24 cellular contexts compared by ENCODE assay signal in the genomic region with DNA sequence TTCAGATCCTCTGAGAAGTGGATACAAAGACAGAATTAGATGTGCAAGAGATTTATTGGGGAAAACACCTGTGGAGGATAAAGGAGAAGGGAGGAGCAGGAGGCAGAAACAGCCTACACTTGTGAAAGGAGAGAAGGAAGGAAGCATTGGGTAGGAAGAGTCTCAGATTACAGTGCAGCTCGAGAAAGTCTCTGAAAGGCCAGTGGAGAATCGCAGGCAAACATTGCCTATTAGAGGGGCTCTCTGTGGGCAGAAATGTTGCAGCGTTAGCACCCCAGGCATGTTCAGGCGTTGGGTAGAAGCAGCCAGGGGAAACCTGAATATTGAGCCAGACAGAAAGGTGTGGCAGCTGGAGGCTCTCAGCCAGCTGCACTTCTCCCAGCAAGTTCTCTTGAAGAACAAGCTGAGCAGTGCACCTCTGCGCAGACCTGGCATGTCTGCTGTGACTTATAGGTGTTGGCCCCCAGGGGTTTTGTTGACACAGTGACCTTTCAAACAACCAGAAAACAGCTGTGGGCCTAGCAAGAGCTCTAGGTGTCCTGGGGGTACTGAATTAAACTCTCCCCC. TPM values are rescaled to one million over a fixed set of nuclear protein-coding genes. Genes with fewer than 3 reads are reported as not detected.
DNase-seq lines count a peak whose midpoint lies in the region; ATAC-seq and TF ChIP-seq lines count a peak whose summit lies in the region.
"Had no signal": no experiment of that assay in that cellular context is flagged by ENCODE, and none has a peak within 500 bp of the region (broad histone marks: within the 10 kb centered on the region; RNA-seq: fewer than 3 reads in every experiment).

No MANE protein-coding gene starts in this region.

- peaks cover 7% of the 10 kb centered on the region for H3K27me3 Mint-ChIP-seq in type B pancreatic cell

- H3K4me2 ChIP-seq in PC-9: peak overlapping the region; percentile 69

- peak overlapping the region; percentile 12 for H3K27ac Mint-ChIP-seq in type B pancreatic cell
- H3K27ac Mint-ChIP-seq: activated CD4-positive, alpha-beta memory T cell treated with anti-CD3 and anti-CD28 coated beads for 36 hours; B cell; T-helper 1 cell treated with Interleukin-12 subunit alpha and Interleukin-12 subunit beta and Interleukin-4 antibody, amounts not matched to agents 30 μg/mL and 1 μg/mL, for 36 hours had no signal

- H3K27ac ChIP-seq in PC-9 (peak overlapping the region; percentile 18; the same call in 1 of the 2 replicates), gastrocnemius medialis (no peak overlapping the region)
- H3K27ac ChIP-seq: esophagus muscularis mucosa, GM23248, ovary, SJCRH30, tibial artery had no signal

- H3K4me1 ChIP-seq in PC-9 (replicated peaks; ENCODE audit: insufficient read depth) (peaks cover 20% of the 10 kb centered on the region), gastrocnemius medialis (no peaks in the 10 kb centered on the region)
- H3K4me1 ChIP-seq: tibial artery had no signal

- H3K4me3 ChIP-seq in PC-9: no peak overlapping the region
- no peak overlapping the region for H3K4me3 ChIP-seq in gastrocnemius medialis
- H3K4me3 ChIP-seq in foreskin fibroblast (ENCODE audit: low read depth in 1 of 2, low read length in 2 of 2): no peak overlapping the region
- H3K4me3 ChIP-seq: esophagus muscularis mucosa, GM23248, lung, ovary, SJCRH30, tibial artery had no signal

- in situ Hi-C loops in gastrocnemius medialis (cut with MboI; ENCODE audit: low sequenced_read_pairs in 4 of 4): no loop called here

- H3K36me3 ChIP-seq in PC-9 (ENCODE audit: low read depth) (no peaks in the 10 kb centered on the region), gastrocnemius medialis (no peaks in the 10 kb centered on the region)
- H3K36me3 ChIP-seq: esophagus muscularis mucosa, ovary, SJCRH30, tibial artery had no signal

- no peaks in the 10 kb centered on the region for H3K36me3 Mint-ChIP-seq in type B pancreatic cell
- H3K36me3 Mint-ChIP-seq: activated CD4-positive, alpha-beta memory T cell treated with anti-CD3 and anti-CD28 coated beads for 36 hours had no signal

- TF ChIP-seq POLR2A in gastrocnemius medialis (IDR thresholded peaks at IDR 0.05): no peak

- peak overlapping the region; percentile 40 for H3K4me3 Mint-ChIP-seq in type B pancreatic cell
- H3K4me3 Mint-ChIP-seq: activated CD4-positive, alpha-beta memory T cell treated with anti-CD3 and anti-CD28 coated beads for 36 hours; B cell; T-helper 1 cell treated with Interleukin-12 subunit alpha and Interleukin-12 subunit beta and Interleukin-4 antibody, amounts not matched to agents 30 μg/mL and 1 μg/mL, for 36 hours had no signal

- no peaks in the 10 kb centered on the region for H4K20me1 ChIP-seq in PC-9 (ENCODE audit: insufficient read depth)

- no peak overlapping the region for H2AFZ ChIP-seq in PC-9
- H2AFZ ChIP-seq: GM23248 had no signal

- H3K9me2 ChIP-seq in PC-9 (ENCODE audit: insufficient read depth): no peaks in the 10 kb centered on the region

- ATAC-seq in gastrocnemius medialis: no peak
- ATAC-seq: sciatic nerve had no signal

- H3K27me3 ChIP-seq in PC-9 (ENCODE audit: insufficient read depth, low read depth): no peaks in the 10 kb centered on the region
- no peaks in the 10 kb centered on the region for H3K27me3 ChIP-seq in gastrocnemius medialis
- H3K27me3 ChIP-seq: esophagus muscularis mucosa, ovary, SJCRH30, tibial artery had no signal

- CTCF ChIA-PET in PC-9 (lab: Charles Lee): interaction anchor here (0.9 kb wide), 1 partner anchor 42 kb away, joined by 11 read pairs; no protein-coding TSS in a partner anchor

- 0 out of 2 replicates have a peak, but pooled peaks cover 5% of the 10 kb centered on the region for H3K79me2 ChIP-seq in PC-9 (ENCODE audit: low read depth)

- POLR2A ChIA-PET in PC-9 (lab: Charles Lee; ENCODE audit: unreplicated experiment): interaction anchor here (0.6 to 0.7 kb wide), 2 partner anchors 35 to 710 kb away, joined by 6 to 14 read pairs; no protein-coding TSS in a partner anchor

- H3F3A ChIP-seq in PC-9 (ENCODE audit: insufficient read depth, low read depth): peaks cover 19% of the 10 kb centered on the region; the same call in 1 of the 2 replicates

- TF ChIP-seq CTCF in PC-9 (conservative IDR thresholded peaks at IDR 0.05) (no peak), type B pancreatic cell (conservative IDR thresholded peaks at IDR 0.05) (no peak), gastrocnemius medialis (IDR thresholded peaks at IDR 0.05 in 4 of 5, conservative IDR thresholded peaks at IDR 0.05 in 1 of 5) (no peak), foreskin fibroblast (IDR thresholded peaks at IDR 0.05; ENCODE audit: low read depth, low read length) (no peak)

- DNase-seq in NCI-H1105 treated with DMSO at 0.1 percent for 48 hours (lab: John Stamatoyannopoulos, UW) (peak; percentile 29), NCI-H1105 (lab: John Stamatoyannopoulos, UW) (no peak), PC-9 (peak; percentile 60 to 62), left kidney (ENCODE audit: low read depth, low spot score) (peak; percentile 59), type B pancreatic cell (ENCODE audit: extremely low spot score, unreplicated experiment) (no peak), gastrocnemius medialis (no peak), foreskin fibroblast (no peak)
- DNase-seq in activated CD4-positive, alpha-beta T cell treated with anti-CD3 and anti-CD28 coated beads for 4 hours: no peak
- DNase-seq: 8988T; activated CD4-positive, alpha-beta memory T cell treated with anti-CD3 and anti-CD28 coated beads for 36 hours; activated naive CD4-positive, alpha-beta T cell; amygdala; Calu3; GM23248; NCI-H1436; ovary; stimulated activated naive CD4-positive, alpha-beta T cell treated with Interleukin-2 at 50 U/mL for 16 hours had no signal

- intact Hi-C loops in PC-9 (cut with micrococcal nuclease; ENCODE audit: unreplicated experiment) (no loop called here), gastrocnemius medialis (cut with DNase I; ENCODE audit: low total_unique reads) (no loop called here)

- BruUV-seq in PC-9 (replicated peaks; lab: Mats Ljungman, UMichigan): no TSS peak

- H3K9me3 ChIP-seq in PC-9 (ENCODE audit: insufficient read depth, low read depth): no peaks in the 10 kb centered on the region
- no peaks in the 10 kb centered on the region for H3K9me3 ChIP-seq in gastrocnemius medialis
- H3K9me3 ChIP-seq: esophagus muscularis mucosa, ovary, SJCRH30, tibial artery had no signal

- no peaks in the 10 kb centered on the region for H3K9me3 Mint-ChIP-seq in type B pancreatic cell
- H3K9me3 Mint-ChIP-seq: activated CD4-positive, alpha-beta memory T cell treated with anti-CD3 and anti-CD28 coated beads for 36 hours; T-helper 1 cell treated with Interleukin-12 subunit alpha and Interleukin-12 subunit beta and Interleukin-4 antibody, amounts not matched to agents 30 μg/mL and 1 μg/mL, for 36 hours had no signal

- H3K4me1 Mint-ChIP-seq in type B pancreatic cell (ENCODE audit: unreplicated experiment): peaks cover 11% of the 10 kb centered on the region

RNA-seq across cellular contexts. Expression of a gene that starts 7.0 kb away (rescaled TPM):
- 30.6 and 34.3 TPM in 2 replicates for total RNA-seq in PC-9 (2021)
- 12.7 and 24.2 TPM in 2 replicates for total RNA-seq in type B pancreatic cell (ENCODE audit: low replicate concordance)
- total RNA-seq in gastrocnemius medialis: 1 to 10 TPM; 3.0 to 5.2 (median 3.9) TPM

RNA-seq across cellular contexts. Expression of a gene that starts 37.0 kb away (rescaled TPM):
- 17.3 and 19.1 TPM in 2 replicates for total RNA-seq in PC-9 (2021)
- total RNA-seq in type B pancreatic cell (ENCODE audit: low replicate concordance): 21.6 and 24.8 TPM in 2 replicates
- 10 to 100 TPM in 3 of 4 donors, 1 to 10 TPM in 1; 8.8 to 27.4 (median 13.5) TPM for total RNA-seq in gastrocnemius medialis

Comparison
In these comparisons a context has a peak if more than half of its experiments do, and no peak if none do; other contexts are left out.
1. DNase-seq: peak in NCI-H1105 treated with DMSO at 0.1 percent for 48 hours (single experiment), PC-9 (2 of 2) and left kidney (single experiment); none in NCI-H1105 (single experiment), type B pancreatic cell (single experiment), activated CD4-positive, alpha-beta T cell treated with anti-CD3 and anti-CD28 coated beads for 4 hours (0 of 2), gastrocnemius medialis (0 of 2) and foreskin fibroblast (0 of 2).